ENCODE assay signal across 15 cellular contexts in genomic region chr11:45924036-45924915, GRCh38. TPM values are rescaled to one million over a fixed set of nuclear protein-coding genes. Genes with fewer than 3 reads are reported as not detected.
DNase-seq lines count a peak whose midpoint lies in the region; ATAC-seq and TF ChIP-seq lines count a peak whose summit lies in the region.
"Had no signal": no experiment of that assay in that cellular context is flagged by ENCODE, and none has a peak within 500 bp of the region (broad histone marks: within the 10 kb centered on the region; RNA-seq: fewer than 3 reads in every experiment).

No MANE protein-coding gene starts in this region.

- DNase-seq in right cardiac atrium (peak in 2 of 3 donors; percentile 32 to 41), heart right ventricle (no peak), naive B cell (no peak), DMS153 (lab: John Stamatoyannopoulos, UW) (no peak), NCI-H2029 (lab: John Stamatoyannopoulos, UW) (no peak)
- DNase-seq in activated CD4-positive, CD25-positive, alpha-beta regulatory T cell treated with anti-CD3 and anti-CD28 coated beads, Interleukin-2, amount 50 U/mL, for 72 hours = no peak
- DNase-seq: HFFc6; Karpas-422; NCI-H2227 treated with DMSO at 0.1 percent for 48 hours; nucleus accumbens; stimulated activated CD4-positive, alpha-beta T cell treated with anti-CD3 and anti-CD28 coated beads, Interleukin-1b, Interleukin-23, amount 100 ng/mL, for 48 hours had no signal

- peaks cover 26% of the 10 kb centered on the region for H3K4me1 Mint-ChIP-seq in activated naive CD8-positive, alpha-beta T cell (ENCODE audit: low read depth)
- peaks cover 51 to 81% (median 76%) of the 10 kb centered on the region in 3 donors for H3K4me1 Mint-ChIP-seq in naive B cell

- H3K27ac Mint-ChIP-seq in activated naive CD8-positive, alpha-beta T cell = no peak overlapping the region
- H3K27ac Mint-ChIP-seq in naive B cell = peak overlapping the region; percentile 90 to 98 (median 96)
- H3K27ac Mint-ChIP-seq: HFFc6 had no signal

- H3K27me3 Mint-ChIP-seq in activated naive CD8-positive, alpha-beta T cell = no peaks in the 10 kb centered on the region
- H3K27me3 Mint-ChIP-seq in naive B cell = no peaks in the 10 kb centered on the region

- ATAC-seq in right cardiac atrium (no peak), heart right ventricle (no peak), naive B cell (ENCODE audit: low read depth in 2 of 2) (no peak), GM18520 (IDR thresholded peaks at IDR 0.05; ENCODE audit: unreplicated experiment) (no peak)

- H3K27ac ChIP-seq in right cardiac atrium (ENCODE audit: low read length) = no peak overlapping the region
- H3K27ac ChIP-seq in heart right ventricle = no peak overlapping the region
- H3K27ac ChIP-seq: ascending aorta had no signal

- intact Hi-C loops in right cardiac atrium (cut with DNase I) = no loop called here
- intact Hi-C loops in heart right ventricle (cut with DNase I) = no loop called here

- H3K36me3 ChIP-seq in heart right ventricle = no peaks in the 10 kb centered on the region
- H3K36me3 ChIP-seq: ascending aorta had no signal

- no peaks in the 10 kb centered on the region for H3K36me3 Mint-ChIP-seq in activated naive CD8-positive, alpha-beta T cell
- H3K36me3 Mint-ChIP-seq in naive B cell = no peaks in the 10 kb centered on the region

- 79% methylated on average over 22 of the region's 22 CpGs for WGBS in right cardiac atrium
- WGBS in heart right ventricle, 2 donors = 77 to 83% methylated on average over 22 of the region's 22 CpGs

- TF ChIP-seq CTCF in heart right ventricle (IDR thresholded peaks at IDR 0.05) = no peak

- H3K4me3 Mint-ChIP-seq in activated naive CD8-positive, alpha-beta T cell = peak overlapping the region; percentile 51
- peak overlapping the region; percentile 93 to 99 (median 96) for H3K4me3 Mint-ChIP-seq in naive B cell
- H3K4me3 Mint-ChIP-seq: HFFc6 had no signal

- no peaks in the 10 kb centered on the region for H3K9me3 ChIP-seq in right cardiac atrium (ENCODE audit: control insufficient read depth, low read length)
- H3K9me3 ChIP-seq in heart right ventricle = no peaks in the 10 kb centered on the region
- H3K9me3 ChIP-seq: ascending aorta had no signal

- no peaks in the 10 kb centered on the region for H3K4me1 ChIP-seq in right cardiac atrium (ENCODE audit: control insufficient read depth, insufficient read depth, low read length)
- H3K4me1 ChIP-seq in heart right ventricle = peaks cover 4 to 37% (median 16%) of the 10 kb centered on the region in 9 donors

- H3K4me3 ChIP-seq in right cardiac atrium (ENCODE audit: low read length) (no peak overlapping the region), heart right ventricle (no peak overlapping the region)

- no peaks in the 10 kb centered on the region for H3K27me3 ChIP-seq in right cardiac atrium (ENCODE audit: control insufficient read depth, insufficient read depth)
- peaks cover 0 to 34% (median 27%) of the 10 kb centered on the region in 7 donors for H3K27me3 ChIP-seq in heart right ventricle

- no peaks in the 10 kb centered on the region for H3K9me3 Mint-ChIP-seq in activated naive CD8-positive, alpha-beta T cell (ENCODE audit: low read depth)
- H3K9me3 Mint-ChIP-seq in naive B cell = no peaks in the 10 kb centered on the region
- H3K9me3 Mint-ChIP-seq: HFFc6 had no signal

RNA-seq across cellular contexts. Expression of gene LARGE2, which starts 1.8 kb away (rescaled TPM):
- total RNA-seq in right cardiac atrium (under 1 TPM in 3 of 4 donors, not detected in 1; 0.18 to 0.48 (median 0.20) TPM), heart right ventricle (under 1 TPM in 1 of 10 donors, not detected in 9; 0.42 TPM)
- polyA plus RNA-seq in right cardiac atrium (0.32 TPM), heart right ventricle (under 1 TPM in 1 of 2 donors, not detected in 1; 0.23 TPM), naive B cell (ENCODE audit: low read depth in 6 of 6) (10 to 100 TPM; 30.6 to 84.4 (median 37.4) TPM)
- total RNA-seq: ascending aorta, HFFc6, subcutaneous adipose tissue had no signal

RNA-seq across cellular contexts. Expression of gene PEX16, which starts 6.6 kb away (rescaled TPM):
- total RNA-seq in right cardiac atrium (10 to 100 TPM; 14.3 to 17.7 (median 15.9) TPM), heart right ventricle (10 to 100 TPM; 10.8 to 17.8 (median 13.6) TPM)
- polyA plus RNA-seq in right cardiac atrium (16.7 TPM), heart right ventricle (10 to 100 TPM; 20.1 to 25.4 TPM), naive B cell (ENCODE audit: low read depth in 6 of 6) (10 to 100 TPM; 47.4 to 64.4 (median 60.4) TPM)

RNA-seq across cellular contexts. Expression of gene FREY1, which starts 17.2 kb away (rescaled TPM):
- under 1 TPM in 3 of 4 donors, not detected in 1; 0.42 to 0.68 (median 0.50) TPM for total RNA-seq in right cardiac atrium
- 0.18 TPM for polyA plus RNA-seq in right cardiac atrium
- under 1 TPM in 3 of 10 donors, not detected in 7; 0.38 to 0.55 (median 0.39) TPM for total RNA-seq in heart right ventricle
- under 1 TPM; 0.22 to 0.59 TPM for polyA plus RNA-seq in heart right ventricle
- not detected for polyA plus RNA-seq in naive B cell (ENCODE audit: low read depth in 6 of 6)
- total RNA-seq: ascending aorta had no signal

RNA-seq across cellular contexts. Expression of gene MAPK8IP1, which starts 38.8 kb away (rescaled TPM):
- total RNA-seq in right cardiac atrium = 1 to 10 TPM; 5.8 to 7.4 (median 6.3) TPM
- 6.4 TPM for polyA plus RNA-seq in right cardiac atrium
- total RNA-seq in heart right ventricle = 1 to 10 TPM; 4.4 to 8.0 (median 6.5) TPM
- polyA plus RNA-seq in heart right ventricle = 1 to 10 TPM; 2.6 to 3.1 TPM
- polyA plus RNA-seq in naive B cell (ENCODE audit: low read depth in 6 of 6) = under 1 TPM in 5 of 6 donors, not detected in 1; 0.12 to 0.35 (median 0.20) TPM

Comparison
In these comparisons a context has a peak if more than half of its experiments do, and no peak if none do; other contexts are left out.
1. DNase-seq: peak in right cardiac atrium (2 of 3); none in heart right ventricle (0 of 2), naive B cell (single experiment), DMS153 (single experiment), NCI-H2029 (single experiment) and activated CD4-positive, CD25-positive, alpha-beta regulatory T cell treated with anti-CD3 and anti-CD28 coated beads, Interleukin-2, amount 50 U/mL, for 72 hours (single experiment).
2. RNA of gene LARGE2, which starts 1.8 kb away (polyA plus RNA-seq): 30.6 to 84.4 TPM in naive B cell; 0.32 TPM in right cardiac atrium (single experiment) and 0.23 TPM in heart right ventricle; every median in the first group is over 10 times any median in the second.